Comparison of ENCODE assay signal across 17 cellular contexts in genomic region chr2:175454953-175455389, GRCh38.
"Had no signal": no experiment of that assay in that cellular context is flagged by ENCODE, and none has a peak within 500 bp of the region (broad histone marks: within the 10 kb centered on the region; RNA-seq: fewer than 3 reads in every experiment).

No MANE protein-coding gene starts in this region.

- H3K27me3 ChIP-seq: foreskin keratinocyte, right atrium auricular region, suprapubic skin, thyroid gland, upper lobe of left lung, uterus had no signal

- H3K4me3 ChIP-seq: lung, right atrium auricular region, suprapubic skin, thyroid gland, upper lobe of left lung, uterus had no signal

- H3K27ac ChIP-seq: foreskin keratinocyte, right atrium auricular region, suprapubic skin, thyroid gland, upper lobe of left lung, uterus had no signal

- H3K27ac Mint-ChIP-seq: dendritic cell treated with granulocyte-macrophage colony-stimulating factor and Interleukin-4, amounts not matched to agents 40 ng/mL and 50 ng/mL, for 4 days; natural killer cell treated with Interleukin-12 subunit alpha and Interleukin-12 subunit beta and Interleukin-15 and Interleukin-18, amount 100 ng/mL, for 72 hours had no signal

- ATAC-seq: foreskin keratinocyte; left colon; left ventricle myocardium superior; natural killer cell treated with Interleukin-12 subunit alpha and Interleukin-12 subunit beta and Interleukin-15 and Interleukin-18, amount 100 ng/mL, for 72 hours; stimulated activated naive CD8-positive, alpha-beta T cell treated with anti-CD3 and anti-CD28 coated beads, Interleukin-15, Interleukin-2, amounts not matched to agents 100 U/mL and 50 U/mL, for 24 hours had no signal

- H3K4me3 Mint-ChIP-seq: dendritic cell treated with granulocyte-macrophage colony-stimulating factor and Interleukin-4, amounts not matched to agents 40 ng/mL and 50 ng/mL, for 4 days; natural killer cell treated with Interleukin-12 subunit alpha and Interleukin-12 subunit beta and Interleukin-15 and Interleukin-18, amount 100 ng/mL, for 72 hours had no signal

- H3K9me3 Mint-ChIP-seq: natural killer cell treated with Interleukin-12 subunit alpha and Interleukin-12 subunit beta and Interleukin-15 and Interleukin-18, amount 100 ng/mL, for 72 hours had no signal

- H3K9me3 ChIP-seq: right atrium auricular region, suprapubic skin, thyroid gland, upper lobe of left lung, uterus had no signal

- H3K27me3 Mint-ChIP-seq: dendritic cell treated with granulocyte-macrophage colony-stimulating factor and Interleukin-4, amounts not matched to agents 40 ng/mL and 50 ng/mL, for 4 days had no signal

- H3K36me3 ChIP-seq: right atrium auricular region, suprapubic skin, thyroid gland, upper lobe of left lung, uterus had no signal

- DNase-seq: erythroblast; foreskin keratinocyte; left colon; left ventricle myocardium superior; mesenchymal stem cell; midbrain; small intestine; stimulated activated CD4-positive, alpha-beta T cell treated with anti-CD3 and anti-CD28 coated beads, Interleukin-12 subunit alpha, Interleukin-12 subunit beta, amount 100 ng/mL, for 4 hours; stimulated activated naive CD8-positive, alpha-beta T cell treated with anti-CD3 and anti-CD28 coated beads, Interleukin-15, Interleukin-2, amounts not matched to agents 100 U/mL and 50 U/mL, for 24 hours; thyroid gland; uterus had no signal

- H3K36me3 Mint-ChIP-seq: natural killer cell treated with Interleukin-12 subunit alpha and Interleukin-12 subunit beta and Interleukin-15 and Interleukin-18, amount 100 ng/mL, for 72 hours had no signal

- H3K4me1 ChIP-seq: foreskin keratinocyte, right atrium auricular region, suprapubic skin, thyroid gland, upper lobe of left lung, uterus had no signal
